ENCODE assay signal across 8 cellular contexts in genomic region chr2:44392338-44392943, GRCh38. TPM values are rescaled to one million over a fixed set of nuclear protein-coding genes. Genes with fewer than 3 reads are reported as not detected.
DNase-seq lines count a peak whose midpoint lies in the region; ATAC-seq and TF ChIP-seq lines count a peak whose summit lies in the region.

No MANE protein-coding gene starts in this region.

- peaks cover 12% of the 10 kb centered on the region for H3K36me3 Mint-ChIP-seq in activated naive CD8-positive, alpha-beta T cell treated with anti-CD3 and anti-CD28 coated beads for 36 hours

- H3K9me3 Mint-ChIP-seq in activated naive CD8-positive, alpha-beta T cell treated with anti-CD3 and anti-CD28 coated beads for 36 hours: peaks cover 1% of the 10 kb centered on the region

- no peak for ATAC-seq in PC-3
- no peak for ATAC-seq in GM18873 (IDR thresholded peaks at IDR 0.05; ENCODE audit: low FRiP score, unreplicated experiment)

- H3K27me3 Mint-ChIP-seq in activated naive CD8-positive, alpha-beta T cell treated with anti-CD3 and anti-CD28 coated beads for 36 hours: no peaks in the 10 kb centered on the region

- H3K27ac Mint-ChIP-seq in activated naive CD8-positive, alpha-beta T cell treated with anti-CD3 and anti-CD28 coated beads for 36 hours: no peak overlapping the region

- H3K4me3 ChIP-seq in BJ (ENCODE audit: low read depth, low read length): no peak overlapping the region
- H3K4me3 ChIP-seq in HEK293 (ENCODE audit: low read depth, low read length): no peak overlapping the region
- H3K4me3 ChIP-seq in PC-3 (ENCODE audit: low read length): no peak overlapping the region

- H3K4me3 Mint-ChIP-seq in activated naive CD8-positive, alpha-beta T cell treated with anti-CD3 and anti-CD28 coated beads for 36 hours: no peak overlapping the region

- H3K4me1 Mint-ChIP-seq in activated naive CD8-positive, alpha-beta T cell treated with anti-CD3 and anti-CD28 coated beads for 36 hours: peaks cover 11% of the 10 kb centered on the region

- no TSS peak for BruUV-seq in PC-3 (replicated peaks; lab: Mats Ljungman, UMichigan)

- H3K27ac ChIP-seq in HEK293 (ENCODE audit: extremely low read depth, low read depth, low read length) (no peak overlapping the region), PC-3 (ENCODE audit: low read length) (no peak overlapping the region)

- no peak overlapping the region for H2AFZ ChIP-seq in PC-3 (ENCODE audit: low read length)

- H3F3A ChIP-seq in PC-3 (ENCODE audit: low read length, unreplicated experiment): no peaks in the 10 kb centered on the region

- H3K9ac ChIP-seq in PC-3 (ENCODE audit: low read length): no peak overlapping the region

- CTCF ChIA-PET in BJ (lab: Yijun Ruan, JAX): interaction anchor here (0.6 to 9.7 kb wide), 11 partner anchors 10 to 564 kb away, joined by 3 to 94 read pairs (median 3); no protein-coding TSS in a partner anchor
- CTCF ChIA-PET in HEK293 (lab: Yijun Ruan, JAX): interaction anchor here (0.6 to 8.1 kb wide), 38 partner anchors 10 to 1056 kb away, joined by 3 to 75 read pairs (median 4); partner anchors contain the start of gene PREPL
- CTCF ChIA-PET in PC-3 (lab: Charles Lee): interaction anchor here (0.6 to 1.4 kb wide), 10 partner anchors 8 to 564 kb away, joined by 3 to 79 read pairs (median 5); no protein-coding TSS in a partner anchor

- H3K9me2 ChIP-seq in PC-3 (replicated peaks; ENCODE audit: low read length): no peaks in the 10 kb centered on the region

- TF ChIP-seq CTCF in BJ (IDR thresholded peaks at IDR 0.05; ENCODE audit: insufficient read depth, low read depth, low read length) (peak; percentile 56), HEK293 (tag by site-specific recombination; IDR thresholded peaks at IDR 0.05) (no peak), PC-3 (conservative IDR thresholded peaks at IDR 0.05; ENCODE audit: low read depth, low read length) (peak; percentile 72)

- DNase-seq in BJ (ENCODE audit: low read depth) (no peak), PC-3 (peak; percentile 73), hepatic stellate cell (ENCODE audit: low spot score) (peak; percentile 9), 8988T (no peak)
- DNase-seq in activated naive CD8-positive, alpha-beta T cell treated with anti-CD3 and anti-CD28 coated beads for 36 hours: peak; percentile 35
- peak; percentile 29 for DNase-seq in stimulated activated CD4-positive, alpha-beta T cell treated with anti-CD3 and anti-CD28 coated beads, Interleukin-2, amount 100 ng/mL, for 4 hours (ENCODE audit: low read depth)

- intact Hi-C loops in PC-3 (cut with micrococcal nuclease): loop anchor here (1.0 to 10.0 kb wide), 5 partner anchors 87 to 563 kb away; no protein-coding TSS in a partner anchor

- no peaks in the 10 kb centered on the region for H3K79me2 ChIP-seq in PC-3 (ENCODE audit: low read length)

- H3K27me3 ChIP-seq in BJ (ENCODE audit: control insufficient read depth, insufficient read depth, low read length): no peaks in the 10 kb centered on the region
- H3K27me3 ChIP-seq in PC-3 (ENCODE audit: low read length): no peaks in the 10 kb centered on the region

- no peak overlapping the region for H3K4me2 ChIP-seq in PC-3 (ENCODE audit: low read length)

- H3K9me3 ChIP-seq in HEK293 (ENCODE audit: control insufficient read depth, insufficient read depth, low read depth, low read length): no peaks in the 10 kb centered on the region
- no peaks in the 10 kb centered on the region for H3K9me3 ChIP-seq in PC-3 (ENCODE audit: low read length)

- H3K4me1 ChIP-seq in HEK293 (ENCODE audit: control insufficient read depth, insufficient read depth, low read length): no peaks in the 10 kb centered on the region
- no peaks in the 10 kb centered on the region for H3K4me1 ChIP-seq in PC-3 (ENCODE audit: insufficient read depth, low read length)

- POLR2A ChIA-PET in BJ (lab: Charles Lee): no interaction called here
- POLR2A ChIA-PET in HEK293 (lab: Yijun Ruan, JAX): no interaction called here
- POLR2A ChIA-PET in PC-3 (lab: Charles Lee; ENCODE audit: unreplicated experiment): no interaction called here

- no peaks in the 10 kb centered on the region for H4K20me1 ChIP-seq in PC-3 (ENCODE audit: low read length)

- H3K36me3 ChIP-seq in BJ (ENCODE audit: control insufficient read depth, insufficient read depth, low read length): no peaks in the 10 kb centered on the region
- H3K36me3 ChIP-seq in HEK293 (ENCODE audit: control insufficient read depth in 2 of 2, insufficient read depth in 1 of 2, low read length in 2 of 2): no peaks in the 10 kb centered on the region
- peaks cover 4% of the 10 kb centered on the region; the same call in 1 of the 2 replicates for H3K36me3 ChIP-seq in PC-3 (ENCODE audit: low read depth, low read length)

TF ChIP-seq in HEK293, 187 proteins besides CTCF, POLR2A, EP300 and RAD21:
- no peak for TF ChIP-seq ZNF18 (tag by site-specific recombination; IDR thresholded peaks at IDR 0.05)
- TF ChIP-seq SP3 (tag by site-specific recombination; IDR thresholded peaks at IDR 0.05): no peak
- no peak for TF ChIP-seq ZNF513 (tag by site-specific recombination; IDR thresholded peaks at IDR 0.05)
- TF ChIP-seq ZNF701 (tag by site-specific recombination; IDR thresholded peaks at IDR 0.05): no peak
- no peak for TF ChIP-seq ZNF510 (tag by site-specific recombination; IDR thresholded peaks at IDR 0.05; ENCODE audit: insufficient replicate concordance)
- peak; percentile 49 for TF ChIP-seq ZNF654 (tag by site-specific recombination; IDR thresholded peaks at IDR 0.05; ENCODE audit: low read depth)
- TF ChIP-seq ZNF335 (tag by site-specific recombination; conservative IDR thresholded peaks at IDR 0.05): no peak

RNA-seq across cellular contexts. Expression of gene CAMKMT, which starts 30.7 kb away (rescaled TPM):
- polyA plus RNA-seq in BJ (2011; rRNA removed): 2.0 and 4.1 TPM in 2 replicates
- 3.3 and 3.6 TPM in 2 replicates for polyA minus RNA-seq in BJ (2011; rRNA and poly(A)+ RNA removed)
- 2.7 and 4.3 TPM in 2 replicates for total RNA-seq in PC-3 (2014; rRNA removed)
- 10 to 100 TPM in 1 of 2 experiments, 1 to 10 TPM in 1; 10.0 to 11.8 TPM for total RNA-seq in activated naive CD8-positive, alpha-beta T cell treated with anti-CD3 and anti-CD28 coated beads for 36 hours

RNA-seq across cellular contexts. Expression of gene PREPL, which starts 31.1 kb away (rescaled TPM):
- 18.4 and 41.5 TPM in 2 replicates for polyA plus RNA-seq in BJ (2011; rRNA removed)
- 15.5 and 16.1 TPM in 2 replicates for polyA minus RNA-seq in BJ (2011; rRNA and poly(A)+ RNA removed)
- total RNA-seq in PC-3 (2014; rRNA removed): 30.2 and 36.2 TPM in 2 replicates
- total RNA-seq in activated naive CD8-positive, alpha-beta T cell treated with anti-CD3 and anti-CD28 coated beads for 36 hours: 10 to 100 TPM; 32.3 to 33.1 TPM

Comparison
In these comparisons a context has a peak if more than half of its experiments do, and no peak if none do; other contexts are left out.
1. DNase-seq: peak in PC-3 (single experiment), activated naive CD8-positive, alpha-beta T cell treated with anti-CD3 and anti-CD28 coated beads for 36 hours (single experiment), hepatic stellate cell (single experiment) and stimulated activated CD4-positive, alpha-beta T cell treated with anti-CD3 and anti-CD28 coated beads, Interleukin-2, amount 100 ng/mL, for 4 hours (single experiment); none in BJ (single experiment) and 8988T (single experiment).